Comparison of ENCODE assay signal across 36 cellular contexts in the genomic region with DNA sequence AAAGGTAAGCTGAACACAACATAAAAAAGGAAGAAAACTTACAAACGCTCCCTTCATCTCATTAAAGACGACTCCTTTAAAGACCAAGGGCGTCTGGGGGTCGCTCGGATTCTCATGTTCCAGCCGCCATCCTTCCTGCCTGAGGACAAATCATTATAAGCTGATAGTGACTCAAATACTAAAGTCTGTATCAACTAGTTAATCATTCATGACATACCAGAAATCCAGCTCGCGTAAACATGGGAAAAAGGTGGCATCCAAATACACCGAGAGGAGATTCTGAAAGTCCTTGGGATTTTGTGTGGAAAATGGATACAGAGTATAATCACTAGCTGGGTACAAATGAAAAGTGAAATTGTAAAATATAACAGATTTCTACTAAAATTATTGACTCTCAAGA.
"Had no signal": no experiment of that assay in that cellular context is flagged by ENCODE, and none has a peak within 500 bp of the region (broad histone marks: within the 10 kb centered on the region; RNA-seq: fewer than 3 reads in every experiment).

No MANE protein-coding gene starts in this region.

- H3K4me3 ChIP-seq: adrenal gland, body of pancreas, esophagus muscularis mucosa, gastrocnemius medialis had no signal

- H3K27ac Mint-ChIP-seq: activated CD4-positive, alpha-beta memory T cell treated with anti-CD3 and anti-CD28 coated beads for 36 hours; activated CD4-positive, alpha-beta T cell treated with anti-CD3 and anti-CD28 coated beads for 36 hours; activated CD4-positive, alpha-beta T cell treated with anti-CD3 and anti-CD28 coated beads, Interleukin-2, amount 10 ng/mL, durations not matched to agents 24 days and 14 days; activated CD8-positive, alpha-beta memory T cell treated with anti-CD3 and anti-CD28 coated beads, Interleukin-2, amount 10 ng/mL, durations not matched to agents 7 days and 5 days; activated CD8-positive, alpha-beta T cell treated with anti-CD3 and anti-CD28 coated beads, Interleukin-2, amount 10 ng/mL, durations not matched to agents 7 days and 5 days; activated naive CD4-positive, alpha-beta T cell treated with anti-CD3 and anti-CD28 coated beads for 36 hours; activated naive CD4-positive, alpha-beta T cell treated with anti-CD3 and anti-CD28 coated beads, Interleukin-2, amount 50 U/mL, for 24 hours; activated naive CD8-positive, alpha-beta T cell treated with anti-CD3 and anti-CD28 coated beads for 36 hours; activated naive CD8-positive, alpha-beta T cell treated with anti-CD3 and anti-CD28 coated beads, Interleukin-2, amount 50 U/mL, for 24 hours; activated T-helper 1 cell treated with anti-CD3 and anti-CD28 coated beads, Interleukin-12 subunit alpha, Interleukin-12 subunit beta, Interleukin-2, Interleukin-4 antibody, amounts not matched to agents 30 ng/mL and 10 ng/mL and 1 ng/mL, durations not matched to agents 14 hours and 24 hours and 36 hours; activated T-helper 2 cell treated with anti-CD3 and anti-CD28 coated beads, Interferon-gamma antibody, Interleukin-2, Interleukin-4, amounts not matched to agents 10 μg/mL and 5 μg/mL and 100 μg/mL, durations not matched to agents 14 hours and 24 hours and 36 hours; effector memory CD8-positive, alpha-beta T cell; T-helper 2 cell treated with Interferon-gamma antibody and Interleukin-4, amounts not matched to agents 5 μg/mL and 100 μg/mL, for 36 hours had no signal

- H3K4me3 Mint-ChIP-seq: activated CD4-positive, alpha-beta memory T cell treated with anti-CD3 and anti-CD28 coated beads for 36 hours; activated CD4-positive, alpha-beta T cell treated with anti-CD3 and anti-CD28 coated beads for 36 hours; activated CD4-positive, alpha-beta T cell treated with anti-CD3 and anti-CD28 coated beads, Interleukin-2, amount 10 ng/mL, durations not matched to agents 24 days and 14 days; activated CD8-positive, alpha-beta memory T cell treated with anti-CD3 and anti-CD28 coated beads, Interleukin-2, amount 10 ng/mL, durations not matched to agents 7 days and 5 days; activated CD8-positive, alpha-beta T cell treated with anti-CD3 and anti-CD28 coated beads, Interleukin-2, amount 10 ng/mL, durations not matched to agents 7 days and 5 days; activated naive CD4-positive, alpha-beta T cell treated with anti-CD3 and anti-CD28 coated beads for 36 hours; activated naive CD4-positive, alpha-beta T cell treated with anti-CD3 and anti-CD28 coated beads, Interleukin-2, amount 50 U/mL, for 24 hours; activated naive CD8-positive, alpha-beta T cell treated with anti-CD3 and anti-CD28 coated beads for 36 hours; activated naive CD8-positive, alpha-beta T cell treated with anti-CD3 and anti-CD28 coated beads, Interleukin-2, amount 50 U/mL, for 24 hours; activated T-helper 1 cell treated with anti-CD3 and anti-CD28 coated beads, Interleukin-12 subunit alpha, Interleukin-12 subunit beta, Interleukin-2, Interleukin-4 antibody, amounts not matched to agents 30 ng/mL and 10 ng/mL and 1 ng/mL, durations not matched to agents 14 hours and 24 hours and 36 hours; effector memory CD8-positive, alpha-beta T cell; T-helper 17 cell; T-helper 2 cell treated with Interferon-gamma antibody and Interleukin-4, amounts not matched to agents 5 μg/mL and 100 μg/mL, for 36 hours had no signal

- DNase-seq: activated CD4-positive, alpha-beta memory T cell treated with anti-CD3 and anti-CD28 coated beads for 36 hours; activated CD4-positive, alpha-beta T cell treated with anti-CD3 and anti-CD28 coated beads for 36 hours; activated CD4-positive, alpha-beta T cell treated with anti-CD3 and anti-CD28 coated beads, Interleukin-2, amount 10 ng/mL, durations not matched to agents 24 days and 14 days; activated CD4-positive, CD25-positive, alpha-beta regulatory T cell; activated CD4-positive, CD25-positive, alpha-beta regulatory T cell treated with anti-CD3 and anti-CD28 coated beads, Interleukin-2, amount 50 U/mL, for 72 hours; activated CD8-positive, alpha-beta memory T cell treated with anti-CD3 and anti-CD28 coated beads, Interleukin-2, amount 10 ng/mL, durations not matched to agents 7 days and 5 days; activated CD8-positive, alpha-beta memory T cell treated with anti-CD3 and anti-CD28 coated beads, Interleukin-2, amount 50 U/mL, for 4 hours; activated CD8-positive, alpha-beta T cell treated with anti-CD3 and anti-CD28 coated beads, Interleukin-2, amount 10 ng/mL, durations not matched to agents 7 days and 5 days; activated effector memory CD4-positive, alpha-beta T cell treated with anti-CD3 and anti-CD28 coated beads, Interleukin-2, amount 50 U/mL, for 16 hours; activated naive CD4-positive, alpha-beta T cell treated with anti-CD3 and anti-CD28 coated beads for 36 hours; activated naive CD8-positive, alpha-beta T cell treated with anti-CD3 and anti-CD28 coated beads for 36 hours; activated naive CD8-positive, alpha-beta T cell treated with anti-CD3 and anti-CD28 coated beads, Interleukin-2, amount 50 U/mL, for 24 hours; activated T-cell treated with anti-CD3 and anti-CD28 coated beads, Interleukin-2, amount 50 U/mL, for 1 hour; activated T-cell treated with anti-CD3 and anti-CD28 coated beads, Interleukin-2, amount 50 U/mL, for 48 hours; adrenal gland; amygdala; aorta; body of pancreas; caudate nucleus; cortex of kidney; dermis blood vessel endothelial cell; effector CD4-positive, alpha-beta T cell; effector memory CD8-positive, alpha-beta T cell; erythroblast; foreskin keratinocyte; gastrocnemius medialis; T-helper 1 cell; T-helper 17 cell; T1000 had no signal

- H3K4me1 ChIP-seq: body of pancreas, foreskin keratinocyte, gastrocnemius medialis had no signal

- H3K9me3 ChIP-seq: adrenal gland, body of pancreas, esophagus muscularis mucosa, gastrocnemius medialis had no signal

- H3K27me3 ChIP-seq: adrenal gland, body of pancreas, esophagus muscularis mucosa, foreskin keratinocyte, gastrocnemius medialis had no signal

- H3K9me3 Mint-ChIP-seq: activated CD4-positive, alpha-beta T cell treated with anti-CD3 and anti-CD28 coated beads, Interleukin-2, amount 10 ng/mL, durations not matched to agents 24 days and 14 days; activated naive CD4-positive, alpha-beta T cell treated with anti-CD3 and anti-CD28 coated beads for 36 hours; activated naive CD4-positive, alpha-beta T cell treated with anti-CD3 and anti-CD28 coated beads, Interleukin-2, amount 50 U/mL, for 24 hours; activated naive CD8-positive, alpha-beta T cell treated with anti-CD3 and anti-CD28 coated beads for 36 hours; activated T-helper 1 cell treated with anti-CD3 and anti-CD28 coated beads, Interleukin-12 subunit alpha, Interleukin-12 subunit beta, Interleukin-2, Interleukin-4 antibody, amounts not matched to agents 30 ng/mL and 10 ng/mL and 1 ng/mL, durations not matched to agents 14 hours and 24 hours and 36 hours; activated T-helper 2 cell treated with anti-CD3 and anti-CD28 coated beads, Interferon-gamma antibody, Interleukin-2, Interleukin-4, amounts not matched to agents 10 μg/mL and 5 μg/mL and 100 μg/mL, durations not matched to agents 14 hours and 24 hours and 36 hours; effector memory CD8-positive, alpha-beta T cell; T-helper 2 cell treated with Interferon-gamma antibody and Interleukin-4, amounts not matched to agents 5 μg/mL and 100 μg/mL, for 36 hours had no signal

- H3K27ac ChIP-seq: adrenal gland, body of pancreas, esophagus muscularis mucosa, foreskin keratinocyte, gastrocnemius medialis had no signal

- H3K27me3 Mint-ChIP-seq: activated CD4-positive, alpha-beta memory T cell treated with anti-CD3 and anti-CD28 coated beads for 36 hours; activated CD4-positive, alpha-beta T cell treated with anti-CD3 and anti-CD28 coated beads for 36 hours; activated CD4-positive, alpha-beta T cell treated with anti-CD3 and anti-CD28 coated beads, Interleukin-2, amount 10 ng/mL, durations not matched to agents 24 days and 14 days; activated CD8-positive, alpha-beta memory T cell treated with anti-CD3 and anti-CD28 coated beads, Interleukin-2, amount 10 ng/mL, durations not matched to agents 7 days and 5 days; activated naive CD4-positive, alpha-beta T cell treated with anti-CD3 and anti-CD28 coated beads, Interleukin-2, amount 50 U/mL, for 24 hours; activated naive CD8-positive, alpha-beta T cell treated with anti-CD3 and anti-CD28 coated beads for 36 hours; activated naive CD8-positive, alpha-beta T cell treated with anti-CD3 and anti-CD28 coated beads, Interleukin-2, amount 50 U/mL, for 24 hours; effector memory CD8-positive, alpha-beta T cell; T-helper 17 cell had no signal

- FAIRE-seq: colon, endometrium had no signal
